Comparison of ENCODE assay signal across 24 cellular contexts in the genomic region with DNA sequence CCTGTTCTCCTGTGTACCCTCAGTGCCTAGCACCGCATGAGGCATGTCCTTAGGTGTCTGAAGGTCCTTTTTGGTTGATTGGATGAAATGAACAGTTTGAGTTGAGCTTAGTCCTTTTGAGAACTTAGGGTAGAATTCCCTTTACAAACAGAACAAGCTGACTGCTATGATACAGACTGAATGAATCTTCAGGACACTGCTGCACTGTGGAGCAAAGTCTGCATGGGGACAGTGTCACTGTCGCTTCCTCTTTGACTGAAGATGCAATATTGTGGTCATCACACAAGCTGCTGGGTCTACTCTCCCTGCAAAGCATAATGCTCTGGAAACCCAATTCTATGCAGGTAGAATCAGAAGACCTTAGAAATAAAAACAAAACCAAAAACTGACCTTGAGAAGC. TPM values are rescaled to one million over a fixed set of nuclear protein-coding genes. Genes with fewer than 3 reads are reported as not detected.
DNase-seq lines count a peak whose midpoint lies in the region; ATAC-seq and TF ChIP-seq lines count a peak whose summit lies in the region.
"Had no signal": no experiment of that assay in that cellular context is flagged by ENCODE, and none has a peak within 500 bp of the region (broad histone marks: within the 10 kb centered on the region; RNA-seq: fewer than 3 reads in every experiment).

No MANE protein-coding gene starts in this region.

- H3K9ac ChIP-seq in OCI-LY3 (ENCODE audit: low read length) = no peak overlapping the region
- H3K9ac ChIP-seq: SK-N-SH had no signal

- in situ Hi-C loops in gastrocnemius medialis (cut with MboI; ENCODE audit: low sequenced_read_pairs in 4 of 4) = no loop called here

- H2AFZ ChIP-seq in OCI-LY3 (ENCODE audit: low read depth, low read length) = no peak overlapping the region

- intact Hi-C loops in gastrocnemius medialis (cut with DNase I; ENCODE audit: low total_unique reads) = no loop called here

- no peaks in the 10 kb centered on the region for H3K36me3 ChIP-seq in OCI-LY3 (replicated peaks; ENCODE audit: low read depth, low read length)
- no peaks in the 10 kb centered on the region for H3K36me3 ChIP-seq in gastrocnemius medialis
- H3K36me3 ChIP-seq: esophagus muscularis mucosa had no signal

- H3K4me2 ChIP-seq in OCI-LY3 (ENCODE audit: low read length) = peak overlapping the region; percentile 20; the same call in 1 of the 2 replicates
- H3K4me2 ChIP-seq: SK-N-SH had no signal

- H3K4me3 ChIP-seq in OCI-LY3 (ENCODE audit: low read length) = no peak overlapping the region
- no peak overlapping the region for H3K4me3 ChIP-seq in gastrocnemius medialis
- H3K4me3 ChIP-seq: esophagus muscularis mucosa had no signal

- TF ChIP-seq CTCF in OCI-LY3 (IDR thresholded peaks at IDR 0.05; ENCODE audit: low read depth, low read length) = no peak
- TF ChIP-seq CTCF in gastrocnemius medialis (IDR thresholded peaks at IDR 0.05 in 4 of 5, conservative IDR thresholded peaks at IDR 0.05 in 1 of 5) = no peak

- H4K20me1 ChIP-seq in OCI-LY3 (ENCODE audit: insufficient read depth, low read length) = no peaks in the 10 kb centered on the region

- DNase-seq in Kasumi-1 (lab: John Stamatoyannopoulos, UW) (peak; percentile 61 to 72), left lobe of liver (ENCODE audit: low spot score) (no peak), NCI-H526 (lab: John Stamatoyannopoulos, UW) (no peak), D341Med (ENCODE audit: low spot score) (no peak), gastrocnemius medialis (no peak)
- DNase-seq: activated CD4-positive, alpha-beta T cell treated with anti-CD3 and anti-CD28 coated beads for 36 hours; activated effector memory CD4-positive, alpha-beta T cell treated with anti-CD3 and anti-CD28 coated beads, Interleukin-2, amount 50 U/mL, for 16 hours; activated T-cell treated with anti-CD3 and anti-CD28 coated beads for 4 hours; caudate nucleus; CD4-positive, alpha-beta T cell; dermis blood vessel endothelial cell; foreskin keratinocyte; mesendoderm; NCI-H2081; NCI-H345; NCI-H748 treated with DMSO at 0.1 percent for 48 hours; SK-N-SH; stimulated activated CD4-positive, alpha-beta T cell treated with anti-CD3 and anti-CD28 coated beads, Interleukin-4, amount 100 ng/mL, for 24 hours had no signal

- H3K79me2 ChIP-seq in OCI-LY3 (ENCODE audit: low read length) = no peaks in the 10 kb centered on the region

- no peak for TF ChIP-seq POLR2A in gastrocnemius medialis (IDR thresholded peaks at IDR 0.05)

- no peak overlapping the region for H3K27ac ChIP-seq in OCI-LY3 (ENCODE audit: low read length)
- H3K27ac ChIP-seq in gastrocnemius medialis = no peak overlapping the region
- H3K27ac ChIP-seq: esophagus muscularis mucosa, foreskin keratinocyte had no signal

- H3K27me3 ChIP-seq in OCI-LY3 (ENCODE audit: low read depth, low read length) = peaks cover 4% of the 10 kb centered on the region; the same call in 1 of the 2 replicates
- no peaks in the 10 kb centered on the region for H3K27me3 ChIP-seq in gastrocnemius medialis
- H3K27me3 ChIP-seq: esophagus muscularis mucosa, foreskin keratinocyte had no signal

- ATAC-seq in left lobe of liver (peak; percentile 77), GM18858 (IDR thresholded peaks at IDR 0.05; ENCODE audit: unreplicated experiment) (no peak), gastrocnemius medialis (no peak)
- ATAC-seq: activated CD4-positive, alpha-beta T cell treated with anti-CD3 and anti-CD28 coated beads for 36 hours; foreskin keratinocyte; HCT116; sciatic nerve; stimulated activated effector memory CD8-positive, alpha-beta T cell treated with anti-CD3 and anti-CD28 coated beads, Interleukin-12 subunit alpha, Interleukin-12 subunit beta, amount 100 ng/mL, for 72 hours had no signal

- no peaks in the 10 kb centered on the region for H3K9me3 ChIP-seq in OCI-LY3 (ENCODE audit: insufficient read depth, low read length)
- no peaks in the 10 kb centered on the region for H3K9me3 ChIP-seq in gastrocnemius medialis
- H3K9me3 ChIP-seq: esophagus muscularis mucosa, SK-N-SH had no signal

- H3K4me1 ChIP-seq in OCI-LY3 (ENCODE audit: low read length) (peaks cover 25% of the 10 kb centered on the region), gastrocnemius medialis (peaks cover 11 to 12% of the 10 kb centered on the region in 2 donors)

RNA-seq across cellular contexts. Expression of gene PLAU, which starts 8.6 kb away (rescaled TPM):
- total RNA-seq in left lobe of liver (0.50 TPM), gastrocnemius medialis (1 to 10 TPM in 3 of 4 donors, under 1 TPM in 1; 0.83 to 5.0 (median 2.3) TPM)
- total RNA-seq: CD4-positive, alpha-beta T cell had no signal

RNA-seq across cellular contexts. Expression of gene CAMK2G, which starts 28.0 kb away (rescaled TPM):
- total RNA-seq in left lobe of liver = 11.1 TPM
- 10 to 100 TPM; 48.6 to 67.5 (median 51.7) TPM for total RNA-seq in gastrocnemius medialis

Comparison
In these comparisons a context has a peak if more than half of its experiments do, and no peak if none do; other contexts are left out.
1. DNase-seq: peak in Kasumi-1 (2 of 2); none in left lobe of liver (single experiment), NCI-H526 (0 of 2), D341Med (single experiment) and gastrocnemius medialis (0 of 2).